15 cellular contexts compared by ENCODE assay signal in genomic region chr10:59854571-59854970, GRCh38.
"Had no signal": no experiment of that assay in that cellular context is flagged by ENCODE, and none has a peak within 500 bp of the region (broad histone marks: within the 10 kb centered on the region; RNA-seq: fewer than 3 reads in every experiment).

No MANE protein-coding gene starts in this region.

- H3K27me3 Mint-ChIP-seq: activated naive CD4-positive, alpha-beta T cell treated with anti-CD3 and anti-CD28 coated beads, Interleukin-2, amount 50 U/mL, for 24 hours had no signal

- H3K4me3 ChIP-seq: colonic mucosa, upper lobe of right lung had no signal

- H3K27ac ChIP-seq: colonic mucosa, upper lobe of right lung, VCaP had no signal

- H3K9me3 Mint-ChIP-seq: activated naive CD4-positive, alpha-beta T cell treated with anti-CD3 and anti-CD28 coated beads, Interleukin-2, amount 50 U/mL, for 24 hours; immature natural killer cell had no signal

- H3K27ac Mint-ChIP-seq: nephron progenitor cell had no signal

- H3K36me3 ChIP-seq: colonic mucosa had no signal

- DNase-seq: activated CD4-positive, alpha-beta T cell treated with anti-CD3 and anti-CD28 coated beads, Interleukin-2, amount 50 U/mL, for 48 hours; activated effector memory CD4-positive, alpha-beta T cell treated with Interleukin-2 at 50 U/mL for 16 hours; colonic mucosa; foreskin melanocyte; head of caudate nucleus; immature natural killer cell; left colon; nephron progenitor cell; occipital lobe; stimulated activated CD4-positive, alpha-beta T cell treated with anti-CD3 and anti-CD28 coated beads, Interleukin-2, amount 100 ng/mL, for 48 hours; stimulated activated naive CD4-positive, alpha-beta T cell treated with Interleukin-2 at 50 U/mL for 16 hours; T-helper 1 cell; upper lobe of right lung had no signal

- H3K27me3 ChIP-seq: colonic mucosa, upper lobe of right lung had no signal

- ATAC-seq: upper lobe of right lung had no signal

- H3K9me3 ChIP-seq: colonic mucosa, upper lobe of right lung had no signal

- H3K4me3 Mint-ChIP-seq: activated naive CD4-positive, alpha-beta T cell treated with anti-CD3 and anti-CD28 coated beads, Interleukin-2, amount 50 U/mL, for 24 hours; immature natural killer cell; nephron progenitor cell had no signal
